Comparison of ENCODE assay signal across 26 cellular contexts in the genomic region with DNA sequence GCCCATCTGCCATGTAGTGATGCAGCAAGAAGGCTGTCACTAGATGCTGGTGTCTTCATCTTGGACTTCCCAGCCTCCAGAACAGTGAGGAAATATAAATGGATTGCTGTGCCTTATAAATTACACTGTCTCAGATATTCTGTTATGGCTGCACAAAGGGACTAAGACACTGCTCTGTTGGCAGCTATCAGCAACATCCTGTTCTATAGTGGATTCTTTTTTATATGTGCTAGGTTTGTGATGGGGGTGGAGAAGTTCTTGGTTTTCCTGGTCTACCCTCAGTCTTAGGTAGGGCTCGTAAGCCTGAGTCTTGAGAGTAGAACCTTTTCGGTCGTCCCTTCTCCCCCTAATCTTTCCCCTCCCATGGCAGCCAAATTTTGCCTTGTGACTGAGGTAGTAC. TPM values are rescaled to one million over a fixed set of nuclear protein-coding genes. Genes with fewer than 3 reads are reported as not detected.
DNase-seq lines count a peak whose midpoint lies in the region; ATAC-seq and TF ChIP-seq lines count a peak whose summit lies in the region.
"Had no signal": no experiment of that assay in that cellular context is flagged by ENCODE, and none has a peak within 500 bp of the region (broad histone marks: within the 10 kb centered on the region; RNA-seq: fewer than 3 reads in every experiment).

No MANE protein-coding gene starts in this region.

- CTCF ChIA-PET in activated CD8-positive, alpha-beta memory T cell treated with anti-CD3 and anti-CD28 coated beads, Interleukin-2, amount 10 ng/mL, durations not matched to agents 7 days and 5 days (lab: Charles Lee), result no interaction called here
- CTCF ChIA-PET in T-cell (lab: Charles Lee), result no interaction called here

- no peak for DNase-seq in activated CD8-positive, alpha-beta memory T cell treated with anti-CD3 and anti-CD28 coated beads, Interleukin-2, amount 10 ng/mL, durations not matched to agents 7 days and 5 days
- no peak for DNase-seq in activated CD8-positive, alpha-beta memory T cell treated with anti-CD3 and anti-CD28 coated beads for 24 hours
- DNase-seq in T-cell, result no peak
- DNase-seq in effector memory CD4-positive, alpha-beta T cell, result no peak
- DNase-seq in stimulated activated effector memory CD8-positive, alpha-beta T cell treated with anti-CD3 and anti-CD28 coated beads, Interleukin-12 subunit alpha, Interleukin-12 subunit beta, amount 100 ng/mL, for 72 hours (ENCODE audit: low spot score in 2 of 2), result no peak
- DNase-seq in lower leg skin (ENCODE audit: low spot score in 2 of 2), result no peak
- no peak for DNase-seq in globus pallidus (ENCODE audit: low spot score)
- DNase-seq: activated CD4-positive, CD25-positive, alpha-beta regulatory T cell; activated CD8-positive, alpha-beta memory T cell treated with anti-CD3 and anti-CD28 coated beads, Interleukin-2, amount 50 U/mL, for 4 hours; DMS153; GF-D8; glutamatergic neuron; Kasumi-1; left cardiac atrium; NCI-H1048; NCI-H187 treated with DMSO at 0.1 percent for 48 hours; NCI-H345; NCI-H82; OCI-M1; posterior cingulate gyrus; SHP77; stimulated activated CD4-positive, alpha-beta T cell treated with anti-CD3 and anti-CD28 coated beads, Interleukin-2, amount 100 ng/mL, for 48 hours had no signal

- no peak overlapping the region for H3K4me3 ChIP-seq in effector memory CD4-positive, alpha-beta T cell (ENCODE audit: insufficient read depth, low read depth, low read length, poor library complexity, severe bottlenecking)
- no peak overlapping the region for H3K4me3 ChIP-seq in lower leg skin (ENCODE audit: low read depth, poor library complexity, severe bottlenecking)

- peaks cover 78% of the 10 kb centered on the region for H3K4me1 Mint-ChIP-seq in activated CD8-positive, alpha-beta memory T cell treated with anti-CD3 and anti-CD28 coated beads, Interleukin-2, amount 10 ng/mL, durations not matched to agents 7 days and 5 days
- peaks cover 82 to 84% (median 84%) of the 10 kb centered on the region in 3 donors for H3K4me1 Mint-ChIP-seq in T-cell
- H3K4me1 Mint-ChIP-seq in stimulated activated effector memory CD8-positive, alpha-beta T cell treated with anti-CD3 and anti-CD28 coated beads, Interleukin-12 subunit alpha, Interleukin-12 subunit beta, amount 100 ng/mL, for 72 hours, result peaks cover 77% of the 10 kb centered on the region
- H3K4me1 Mint-ChIP-seq: neural crest cell had no signal

- H3K9me3 ChIP-seq in effector memory CD4-positive, alpha-beta T cell (ENCODE audit: control insufficient read depth, low read length), result no peaks in the 10 kb centered on the region

- WGBS in lower leg skin, 2 donors, result 91 to 94% methylated on average over 3 of the region's 3 CpGs

- H3K9me3 Mint-ChIP-seq in activated CD8-positive, alpha-beta memory T cell treated with anti-CD3 and anti-CD28 coated beads, Interleukin-2, amount 10 ng/mL, durations not matched to agents 7 days and 5 days (ENCODE audit: low read depth), result no peaks in the 10 kb centered on the region
- H3K9me3 Mint-ChIP-seq in T-cell, result peaks cover 0 to 14% (median 0%) of the 10 kb centered on the region in 3 donors
- H3K9me3 Mint-ChIP-seq in stimulated activated effector memory CD8-positive, alpha-beta T cell treated with anti-CD3 and anti-CD28 coated beads, Interleukin-12 subunit alpha, Interleukin-12 subunit beta, amount 100 ng/mL, for 72 hours, result peaks cover 4% of the 10 kb centered on the region

- H3K27me3 Mint-ChIP-seq in activated CD8-positive, alpha-beta memory T cell treated with anti-CD3 and anti-CD28 coated beads, Interleukin-2, amount 10 ng/mL, durations not matched to agents 7 days and 5 days, result no peaks in the 10 kb centered on the region
- H3K27me3 Mint-ChIP-seq in T-cell, result no peaks in the 10 kb centered on the region
- H3K27me3 Mint-ChIP-seq: brain had no signal

- peaks cover 9% of the 10 kb centered on the region for H3K4me1 ChIP-seq in effector memory CD4-positive, alpha-beta T cell (ENCODE audit: control insufficient read depth, insufficient read depth, low read length, poor library complexity, severe bottlenecking)

- POLR2A ChIA-PET in T-cell (lab: Charles Lee), result interaction anchor here in 1 of 2 donors (2.1 kb wide), 1 partner anchor 8 kb away, joined by 6 read pairs; no protein-coding TSS in a partner anchor

- no peak for TF ChIP-seq POLR2A in lower leg skin (IDR thresholded peaks at IDR 0.05)

- ATAC-seq in activated CD8-positive, alpha-beta memory T cell treated with anti-CD3 and anti-CD28 coated beads, Interleukin-2, amount 10 ng/mL, durations not matched to agents 7 days and 5 days, result peak; percentile 13
- ATAC-seq in T-cell (replicated peaks in 1 of 4) (peak; percentile 37 to 50 (median 42)), HG02588 (IDR thresholded peaks at IDR 0.05; ENCODE audit: unreplicated experiment) (no peak)
- no peak for ATAC-seq in stimulated activated effector memory CD8-positive, alpha-beta T cell treated with anti-CD3 and anti-CD28 coated beads, Interleukin-12 subunit alpha, Interleukin-12 subunit beta, amount 100 ng/mL, for 72 hours
- ATAC-seq: left cardiac atrium had no signal

- H3K27me3 ChIP-seq in effector memory CD4-positive, alpha-beta T cell (replicated peaks; ENCODE audit: control insufficient read depth, insufficient read depth, low read length, poor library complexity, severe bottlenecking), result no peaks in the 10 kb centered on the region

- H3K4me3 Mint-ChIP-seq in activated CD8-positive, alpha-beta memory T cell treated with anti-CD3 and anti-CD28 coated beads, Interleukin-2, amount 10 ng/mL, durations not matched to agents 7 days and 5 days, result peak overlapping the region; percentile 28
- peak overlapping the region in 1 of 3 donors; percentile 45 for H3K4me3 Mint-ChIP-seq in T-cell
- H3K4me3 Mint-ChIP-seq in stimulated activated effector memory CD8-positive, alpha-beta T cell treated with anti-CD3 and anti-CD28 coated beads, Interleukin-12 subunit alpha, Interleukin-12 subunit beta, amount 100 ng/mL, for 72 hours, result peak overlapping the region; percentile 55
- H3K4me3 Mint-ChIP-seq: brain, neural crest cell had no signal

- no peaks in the 10 kb centered on the region for H3K36me3 ChIP-seq in effector memory CD4-positive, alpha-beta T cell (ENCODE audit: control insufficient read depth, insufficient read depth, low read length)

- peak overlapping the region; percentile 89 for H3K27ac Mint-ChIP-seq in activated CD8-positive, alpha-beta memory T cell treated with anti-CD3 and anti-CD28 coated beads, Interleukin-2, amount 10 ng/mL, durations not matched to agents 7 days and 5 days
- peak overlapping the region; percentile 96 to 97 for H3K27ac Mint-ChIP-seq in T-cell
- peak overlapping the region; percentile 95 for H3K27ac Mint-ChIP-seq in stimulated activated effector memory CD8-positive, alpha-beta T cell treated with anti-CD3 and anti-CD28 coated beads, Interleukin-12 subunit alpha, Interleukin-12 subunit beta, amount 100 ng/mL, for 72 hours

- intact Hi-C loops in lower leg skin (cut with DNase I; ENCODE audit: low total_unique reads), result no loop called here

- TF ChIP-seq CTCF in lower leg skin (IDR thresholded peaks at IDR 0.05), result no peak

- H3K36me3 Mint-ChIP-seq in activated CD8-positive, alpha-beta memory T cell treated with anti-CD3 and anti-CD28 coated beads, Interleukin-2, amount 10 ng/mL, durations not matched to agents 7 days and 5 days, result peaks cover 36% of the 10 kb centered on the region
- H3K36me3 Mint-ChIP-seq in T-cell, result peaks cover 12% of the 10 kb centered on the region
- H3K36me3 Mint-ChIP-seq in stimulated activated effector memory CD8-positive, alpha-beta T cell treated with anti-CD3 and anti-CD28 coated beads, Interleukin-12 subunit alpha, Interleukin-12 subunit beta, amount 100 ng/mL, for 72 hours, result peaks cover 32% of the 10 kb centered on the region

- H3K27ac ChIP-seq in effector memory CD4-positive, alpha-beta T cell (ENCODE audit: insufficient read depth, low read length, poor library complexity, severe bottlenecking), result peak overlapping the region; percentile 61
- H3K27ac ChIP-seq: C4-2B had no signal

RNA-seq across cellular contexts. Expression of gene STIM2, which starts 17.3 kb away (rescaled TPM):
- 10 to 100 TPM; 54.6 to 66.3 TPM for total RNA-seq in activated CD8-positive, alpha-beta memory T cell treated with anti-CD3 and anti-CD28 coated beads, Interleukin-2, amount 10 ng/mL, durations not matched to agents 7 days and 5 days
- total RNA-seq in T-cell, result 10 to 100 TPM; 67.9 to 98.7 (median 75.2) TPM
- 10 to 100 TPM; 15.9 to 25.5 (median 23.6) TPM for total RNA-seq in lower leg skin

Comparison
In these comparisons a context has a peak if more than half of its experiments do, and no peak if none do; other contexts are left out.
1. ATAC-seq: peak in activated CD8-positive, alpha-beta memory T cell treated with anti-CD3 and anti-CD28 coated beads, Interleukin-2, amount 10 ng/mL, durations not matched to agents 7 days and 5 days (single experiment) and T-cell (4 of 4); none in stimulated activated effector memory CD8-positive, alpha-beta T cell treated with anti-CD3 and anti-CD28 coated beads, Interleukin-12 subunit alpha, Interleukin-12 subunit beta, amount 100 ng/mL, for 72 hours (single experiment) and HG02588 (single experiment).
2. Peak in every context shown above with its lines, with median percentiles within 50 percentile points of each other: H3K27ac Mint-ChIP-seq.